17 cellular contexts compared by ENCODE assay signal in genomic region chr3:52679811-52680210, GRCh38. TPM values are rescaled to one million over a fixed set of nuclear protein-coding genes. Genes with fewer than 3 reads are reported as not detected.
DNase-seq lines count a peak whose midpoint lies in the region; ATAC-seq and TF ChIP-seq lines count a peak whose summit lies in the region.
"Had no signal": no experiment of that assay in that cellular context is flagged by ENCODE, and none has a peak within 500 bp of the region (broad histone marks: within the 10 kb centered on the region; RNA-seq: fewer than 3 reads in every experiment).

No MANE protein-coding gene starts in this region.

- no peak overlapping the region for H3K4me3 Mint-ChIP-seq in CD14-positive monocyte
- H3K4me3 Mint-ChIP-seq in Calu3 (ENCODE audit: low read depth, unreplicated experiment) = no peak overlapping the region
- no peak overlapping the region for H3K4me3 Mint-ChIP-seq in chondrocyte (ENCODE audit: unreplicated experiment)
- H3K4me3 Mint-ChIP-seq in neural crest cell = peak overlapping the region; percentile 67
- H3K4me3 Mint-ChIP-seq in naive thymus-derived CD4-positive, alpha-beta T cell = no peak overlapping the region
- no peak overlapping the region for H3K4me3 Mint-ChIP-seq in naive thymus-derived CD8-positive, alpha-beta T cell
- H3K4me3 Mint-ChIP-seq: activated B cell treated with CpG ODN at 0.5 μM for 24 hours; activated T-helper 1 cell treated with anti-CD3 and anti-CD28 coated beads, Interleukin-12 subunit alpha, Interleukin-12 subunit beta, Interleukin-2, Interleukin-4 antibody, amounts not matched to agents 30 ng/mL and 10 ng/mL and 1 ng/mL, durations not matched to agents 14 hours and 24 hours and 36 hours had no signal

- H3K27ac ChIP-seq in naive thymus-derived CD4-positive, alpha-beta T cell (ENCODE audit: low read depth, low read length) = no peak overlapping the region
- no peak overlapping the region for H3K27ac ChIP-seq in adrenal gland

- H3K4me3 ChIP-seq in naive thymus-derived CD4-positive, alpha-beta T cell (ENCODE audit: low read length) = no peak overlapping the region
- no peak overlapping the region for H3K4me3 ChIP-seq in adrenal gland
- H3K4me3 ChIP-seq: testis had no signal

- ATAC-seq in naive thymus-derived CD4-positive, alpha-beta T cell = no peak
- no peak for ATAC-seq in naive thymus-derived CD8-positive, alpha-beta T cell
- ATAC-seq: Panc1 had no signal

- intact Hi-C loops in CD14-positive monocyte (cut with micrococcal nuclease) = loop anchor here in 1 of 2 donors (10.0 kb wide), 1 partner anchor 145 kb away; the partner anchor contains the start of genes NT5DC2 and UQCC5
- intact Hi-C loops in Calu3 (cut with micrococcal nuclease; ENCODE audit: unreplicated experiment) = loop anchor here (5.0 to 10.0 kb wide), 2 partner anchors 145 to 253 kb away; partner anchors contain the start of genes NT5DC2 and UQCC5
- intact Hi-C loops in naive thymus-derived CD4-positive, alpha-beta T cell (cut with micrococcal nuclease) = loop anchor here (10.0 kb wide), 2 partner anchors 225 to 405 kb away; partner anchors contain the start of genes NISCH (in 1 of the 2), TNNC1 (in 1 of the 2) and WDR82 (in 1 of the 2)
- intact Hi-C loops in adrenal gland (cut with DNase I) = loop anchor here (5.0 to 10.0 kb wide), 2 partner anchors 145 to 208 kb away; partner anchors contain the start of genes NT5DC2 (in 1 of the 2) and UQCC5 (in 1 of the 2)

- H3K9me3 Mint-ChIP-seq in CD14-positive monocyte (no peaks in the 10 kb centered on the region), Calu3 (ENCODE audit: low read depth, unreplicated experiment) (no peaks in the 10 kb centered on the region), chondrocyte (ENCODE audit: low read depth) (no peaks in the 10 kb centered on the region), neural crest cell (no peaks in the 10 kb centered on the region)
- H3K9me3 Mint-ChIP-seq in naive thymus-derived CD4-positive, alpha-beta T cell = no peaks in the 10 kb centered on the region
- no peaks in the 10 kb centered on the region for H3K9me3 Mint-ChIP-seq in naive thymus-derived CD8-positive, alpha-beta T cell
- H3K9me3 Mint-ChIP-seq: activated B cell treated with CpG ODN at 0.5 μM for 24 hours; activated T-helper 1 cell treated with anti-CD3 and anti-CD28 coated beads, Interleukin-12 subunit alpha, Interleukin-12 subunit beta, Interleukin-2, Interleukin-4 antibody, amounts not matched to agents 30 ng/mL and 10 ng/mL and 1 ng/mL, durations not matched to agents 14 hours and 24 hours and 36 hours had no signal

- H3K9me3 ChIP-seq in naive thymus-derived CD4-positive, alpha-beta T cell (ENCODE audit: control insufficient read depth in 2 of 3, low read length in 3 of 3) = no peaks in the 10 kb centered on the region
- no peaks in the 10 kb centered on the region for H3K9me3 ChIP-seq in adrenal gland (replicated peaks in 1 of 3)
- H3K9me3 ChIP-seq: testis had no signal

- H3K4me1 Mint-ChIP-seq in CD14-positive monocyte (peaks cover 50% of the 10 kb centered on the region), Calu3 (ENCODE audit: low read depth, unreplicated experiment) (peaks cover 31% of the 10 kb centered on the region), chondrocyte (ENCODE audit: low read depth) (peaks cover 56% of the 10 kb centered on the region), neural crest cell (peaks cover 31% of the 10 kb centered on the region)
- H3K4me1 Mint-ChIP-seq in naive thymus-derived CD4-positive, alpha-beta T cell = peaks cover 26 to 56% (median 43%) of the 10 kb centered on the region in 7 donors
- peaks cover 23 to 53% (median 50%) of the 10 kb centered on the region in 4 donors for H3K4me1 Mint-ChIP-seq in naive thymus-derived CD8-positive, alpha-beta T cell

- no TSS peak for BruUV-seq in Calu3 (replicated peaks; lab: Mats Ljungman, UMichigan)

- peak overlapping the region in 6 of 7 donors; percentile 3 to 78 (median 37) for H3K27ac Mint-ChIP-seq in CD14-positive monocyte
- H3K27ac Mint-ChIP-seq in Calu3 (ENCODE audit: unreplicated experiment) = peak overlapping the region; percentile 66
- H3K27ac Mint-ChIP-seq in chondrocyte (ENCODE audit: unreplicated experiment) = peak overlapping the region; percentile 94
- no peak overlapping the region for H3K27ac Mint-ChIP-seq in neural crest cell (ENCODE audit: unreplicated experiment)
- peak overlapping the region in 4 of 9 donors; percentile 10 to 44 (median 36) for H3K27ac Mint-ChIP-seq in naive thymus-derived CD4-positive, alpha-beta T cell
- H3K27ac Mint-ChIP-seq in naive thymus-derived CD8-positive, alpha-beta T cell = peak overlapping the region in 5 of 10 donors; percentile 12 to 86 (median 41)
- H3K27ac Mint-ChIP-seq: activated B cell treated with CpG ODN at 0.5 μM for 24 hours; activated T-helper 1 cell treated with anti-CD3 and anti-CD28 coated beads, Interleukin-12 subunit alpha, Interleukin-12 subunit beta, Interleukin-2, Interleukin-4 antibody, amounts not matched to agents 30 ng/mL and 10 ng/mL and 1 ng/mL, durations not matched to agents 14 hours and 24 hours and 36 hours had no signal

- DNase-seq in CD14-positive monocyte (ENCODE audit: low spot score) (no peak), Calu3 (no peak), chondrocyte (ENCODE audit: low spot score) (no peak), neural crest cell (ENCODE audit: low read depth, low spot score) (no peak), adrenal gland (no peak)
- DNase-seq in naive thymus-derived CD4-positive, alpha-beta T cell = no peak
- DNase-seq in naive thymus-derived CD8-positive, alpha-beta T cell = no peak
- DNase-seq: activated B cell treated with CpG ODN at 0.5 μM for 24 hours; GDM1; head of caudate nucleus; NCI-H187 treated with DMSO at 0.1 percent for 48 hours; NCI-H526; stimulated activated CD4-positive, alpha-beta T cell treated with anti-CD3 and anti-CD28 coated beads, Interleukin-12 subunit alpha, Interleukin-12 subunit beta, amount 100 ng/mL, for 4 hours; testis had no signal

- CTCF ChIA-PET in Calu3 (lab: Charles Lee) = interaction anchor here (0.6 to 1.3 kb wide), 3 partner anchors 9 to 127 kb away, joined by 3 to 5 read pairs (median 3); no protein-coding TSS in a partner anchor
- CTCF ChIA-PET in naive thymus-derived CD4-positive, alpha-beta T cell (lab: Charles Lee) = no interaction called here

- no peaks in the 10 kb centered on the region for H3K27me3 ChIP-seq in naive thymus-derived CD4-positive, alpha-beta T cell (ENCODE audit: control insufficient read depth in 2 of 2, insufficient read depth in 2 of 2, low read length in 2 of 2)
- no peaks in the 10 kb centered on the region for H3K27me3 ChIP-seq in adrenal gland
- H3K27me3 ChIP-seq: testis had no signal

- H3K4me1 ChIP-seq in naive thymus-derived CD4-positive, alpha-beta T cell (ENCODE audit: control insufficient read depth in 2 of 2, insufficient read depth in 2 of 2, low read length in 2 of 2) = peaks cover 5 to 10% of the 10 kb centered on the region in 2 donors
- H3K4me1 ChIP-seq in adrenal gland (replicated peaks in 1 of 2) = peaks cover 29 to 52% of the 10 kb centered on the region in 2 donors

- no peak for TF ChIP-seq POLR2A in adrenal gland (IDR thresholded peaks at IDR 0.05)

- peaks cover 0 to 2% (median 0%) of the 10 kb centered on the region in 3 donors for H3K27me3 Mint-ChIP-seq in CD14-positive monocyte (ENCODE audit: low read depth in 3 of 3)
- no peaks in the 10 kb centered on the region for H3K27me3 Mint-ChIP-seq in Calu3 (ENCODE audit: unreplicated experiment)
- no peaks in the 10 kb centered on the region for H3K27me3 Mint-ChIP-seq in chondrocyte (ENCODE audit: low read depth)
- no peaks in the 10 kb centered on the region for H3K27me3 Mint-ChIP-seq in neural crest cell (ENCODE audit: low read depth)
- H3K27me3 Mint-ChIP-seq in naive thymus-derived CD4-positive, alpha-beta T cell = no peaks in the 10 kb centered on the region
- H3K27me3 Mint-ChIP-seq in naive thymus-derived CD8-positive, alpha-beta T cell = no peaks in the 10 kb centered on the region
- H3K27me3 Mint-ChIP-seq: activated B cell treated with CpG ODN at 0.5 μM for 24 hours, progenitor cell of endocrine pancreas had no signal

- no peak for TF ChIP-seq CTCF in CD14-positive monocyte (IDR thresholded peaks at IDR 0.05)
- TF ChIP-seq CTCF in Calu3 (IDR thresholded peaks at IDR 0.05; ENCODE audit: unreplicated experiment) = no peak
- TF ChIP-seq CTCF in chondrocyte (IDR thresholded peaks at IDR 0.05) = no peak
- no peak for TF ChIP-seq CTCF in neural crest cell (conservative IDR thresholded peaks at IDR 0.05)
- no peak for TF ChIP-seq CTCF in adrenal gland (IDR thresholded peaks at IDR 0.05)

- peaks cover 11 to 43% (median 33%) of the 10 kb centered on the region in 3 experiments for H3K36me3 ChIP-seq in naive thymus-derived CD4-positive, alpha-beta T cell (ENCODE audit: control insufficient read depth in 2 of 3, insufficient read depth in 3 of 3, low read length in 3 of 3)
- H3K36me3 ChIP-seq in adrenal gland (replicated peaks in 1 of 2) = peaks cover 0 to 35% of the 10 kb centered on the region in 2 donors

- 61 to 82% (median 75%) methylated on average over 1 of the region's 1 CpG for WGBS in adrenal gland, 4 donors

- H3K36me3 Mint-ChIP-seq in CD14-positive monocyte = peaks cover 48 to 59% of the 10 kb centered on the region in 2 donors
- H3K36me3 Mint-ChIP-seq in Calu3 (ENCODE audit: insufficient read depth, unreplicated experiment) = peaks cover 45% of the 10 kb centered on the region
- H3K36me3 Mint-ChIP-seq in chondrocyte (ENCODE audit: low read depth) = peaks cover 26% of the 10 kb centered on the region
- peaks cover 23% of the 10 kb centered on the region for H3K36me3 Mint-ChIP-seq in neural crest cell (ENCODE audit: low read depth)
- peaks cover 18 to 45% (median 36%) of the 10 kb centered on the region in 5 donors for H3K36me3 Mint-ChIP-seq in naive thymus-derived CD4-positive, alpha-beta T cell
- peaks cover 5 to 70% (median 15%) of the 10 kb centered on the region in 3 donors for H3K36me3 Mint-ChIP-seq in naive thymus-derived CD8-positive, alpha-beta T cell

- POLR2A ChIA-PET in naive thymus-derived CD4-positive, alpha-beta T cell (lab: Charles Lee) = no interaction called here
- POLR2A ChIA-PET in naive thymus-derived CD8-positive, alpha-beta T cell (lab: Charles Lee) = no interaction called here

RNA-seq across cellular contexts. Expression of gene PBRM1, which starts 5.9 kb away (rescaled TPM):
- polyA plus RNA-seq in CD14-positive monocyte (10 to 100 TPM; 38.0 to 72.9 TPM), adrenal gland (10 to 100 TPM in 2 of 3 donors, 1 to 10 TPM in 1; 4.2 to 23.4 (median 10.2) TPM)
- total RNA-seq in Calu3 (2022) (48.5 and 54.9 TPM in 2 replicates), chondrocyte (66.1 to 76.0 TPM (median 69.0 TPM) in 3 replicates), neural crest cell (107 and 109 TPM in 2 replicates), adrenal gland (100 to 1,000 TPM in 1 of 8 donors, 10 to 100 TPM in 7; 32.9 to 108 (median 49.3) TPM)
- total RNA-seq in naive thymus-derived CD4-positive, alpha-beta T cell = 10 to 100 TPM; 58.4 to 83.8 (median 74.2) TPM
- 100 to 1,000 TPM in 1 of 2 donors, 10 to 100 TPM in 1; 94.0 to 109 TPM for polyA plus RNA-seq in naive thymus-derived CD4-positive, alpha-beta T cell
- 10 to 100 TPM; 66.0 to 72.9 TPM for total RNA-seq in naive thymus-derived CD8-positive, alpha-beta T cell
- polyA plus RNA-seq in naive thymus-derived CD8-positive, alpha-beta T cell = 10 to 100 TPM; 71.8 to 81.4 (median 80.5) TPM

RNA-seq across cellular contexts. Expression of gene GNL3, which starts 6.0 kb away (rescaled TPM):
- 10 to 100 TPM; 13.4 to 16.7 TPM for polyA plus RNA-seq in CD14-positive monocyte
- 113 and 118 TPM in 2 replicates for total RNA-seq in Calu3 (2022)
- total RNA-seq in chondrocyte = 61.5 to 91.9 TPM (median 66.4 TPM) in 3 replicates
- total RNA-seq in neural crest cell = 142 TPM in 2 replicates
- total RNA-seq in naive thymus-derived CD4-positive, alpha-beta T cell = 100 to 1,000 TPM in 2 of 5 experiments, 10 to 100 TPM in 3; 87.9 to 116 (median 97.2) TPM
- polyA plus RNA-seq in naive thymus-derived CD4-positive, alpha-beta T cell = 10 to 100 TPM; 60.0 to 84.2 TPM
- total RNA-seq in adrenal gland = 10 to 100 TPM; 23.5 to 80.2 (median 50.6) TPM
- polyA plus RNA-seq in adrenal gland = 100 to 1,000 TPM in 1 of 3 donors, 10 to 100 TPM in 2; 71.8 to 229 (median 95.2) TPM
- total RNA-seq in naive thymus-derived CD8-positive, alpha-beta T cell = 100 to 1,000 TPM; 107 to 109 TPM
- polyA plus RNA-seq in naive thymus-derived CD8-positive, alpha-beta T cell = 10 to 100 TPM; 41.8 to 77.5 (median 73.2) TPM

RNA-seq across cellular contexts. Expression of gene GLT8D1, which starts 25.8 kb away (rescaled TPM):
- polyA plus RNA-seq in CD14-positive monocyte (10 to 100 TPM; 34.8 TPM), adrenal gland (10 to 100 TPM; 49.1 to 98.9 (median 52.5) TPM)
- total RNA-seq in Calu3 (2022) (36.2 and 40.3 TPM in 2 replicates), chondrocyte (90.7 to 124 TPM (median 91.2 TPM) in 3 replicates), neural crest cell (64.1 and 69.9 TPM in 2 replicates), adrenal gland (10 to 100 TPM; 53.4 to 71.7 (median 62.0) TPM)
- total RNA-seq in naive thymus-derived CD4-positive, alpha-beta T cell = 10 to 100 TPM; 18.9 to 47.7 (median 45.2) TPM
- 10 to 100 TPM; 62.5 to 80.9 TPM for polyA plus RNA-seq in naive thymus-derived CD4-positive, alpha-beta T cell
- total RNA-seq in naive thymus-derived CD8-positive, alpha-beta T cell = 10 to 100 TPM; 39.2 to 41.0 TPM
- polyA plus RNA-seq in naive thymus-derived CD8-positive, alpha-beta T cell = 10 to 100 TPM; 54.8 to 67.4 (median 58.3) TPM

RNA-seq across cellular contexts. Expression of gene SPCS1, which starts 26.1 kb away (rescaled TPM):
- polyA plus RNA-seq in CD14-positive monocyte (100 to 1,000 TPM; 228 to 242 TPM), adrenal gland (100 to 1,000 TPM in 1 of 3 donors, 10 to 100 TPM in 2; 42.2 to 259 (median 73.4) TPM)
- total RNA-seq in Calu3 (2022) (147 and 151 TPM in 2 replicates), chondrocyte (106 to 135 TPM (median 110 TPM) in 3 replicates), neural crest cell (101 and 109 TPM in 2 replicates), adrenal gland (100 to 1,000 TPM; 114 to 409 (median 165) TPM)
- 10 to 100 TPM; 55.0 to 95.3 (median 78.2) TPM for total RNA-seq in naive thymus-derived CD4-positive, alpha-beta T cell
- 100 to 1,000 TPM; 339 to 379 TPM for polyA plus RNA-seq in naive thymus-derived CD4-positive, alpha-beta T cell
- 10 to 100 TPM; 80.1 to 89.9 TPM for total RNA-seq in naive thymus-derived CD8-positive, alpha-beta T cell
- polyA plus RNA-seq in naive thymus-derived CD8-positive, alpha-beta T cell = 100 to 1,000 TPM; 340 to 369 (median 348) TPM
